26 cellular contexts compared by ENCODE assay signal in the genomic region with DNA sequence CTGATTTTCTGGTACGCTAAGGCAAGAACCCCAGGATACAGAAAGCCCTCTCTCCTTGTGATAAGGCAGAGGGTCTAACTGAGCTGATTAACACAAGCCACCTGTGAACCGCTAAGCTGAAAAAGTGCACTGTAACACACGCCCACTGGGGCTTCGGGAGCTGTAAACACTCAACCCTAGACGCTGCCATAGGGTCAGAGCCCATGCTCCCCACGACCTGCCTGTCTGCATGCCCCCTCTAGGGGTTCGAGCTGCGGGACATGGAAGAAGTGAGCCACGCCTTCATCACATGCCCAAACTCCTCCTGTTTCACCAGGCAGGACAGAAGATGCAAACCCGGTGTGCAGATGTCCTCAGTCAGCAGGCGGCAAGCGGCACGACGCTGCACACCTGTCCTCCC.
"Had no signal": no experiment of that assay in that cellular context is flagged by ENCODE, and none has a peak within 500 bp of the region (broad histone marks: within the 10 kb centered on the region; RNA-seq: fewer than 3 reads in every experiment).

No MANE protein-coding gene starts in this region.

- H3K4me1 Mint-ChIP-seq: activated naive CD8-positive, alpha-beta T cell treated with anti-CD3 and anti-CD28 coated beads, Interleukin-2, amount 50 U/mL, for 24 hours; brain had no signal

- H3K36me3 Mint-ChIP-seq: activated naive CD4-positive, alpha-beta T cell treated with anti-CD3 and anti-CD28 coated beads, Interleukin-2, amount 50 U/mL, for 72 hours; brain had no signal

- H3K27ac Mint-ChIP-seq: activated CD8-positive, alpha-beta T cell treated with anti-CD3 and anti-CD28 coated beads, Interleukin-2, amount 10 ng/mL, durations not matched to agents 7 days and 5 days; activated naive CD8-positive, alpha-beta T cell treated with anti-CD3 and anti-CD28 coated beads, Interleukin-2, amount 50 U/mL, for 24 hours; brain; T-helper 1 cell treated with Interleukin-12 subunit alpha and Interleukin-12 subunit beta and Interleukin-4 antibody, amounts not matched to agents 30 μg/mL and 1 μg/mL, for 36 hours had no signal

- H3K27me3 Mint-ChIP-seq: activated naive CD8-positive, alpha-beta T cell treated with anti-CD3 and anti-CD28 coated beads, Interleukin-2, amount 50 U/mL, for 24 hours; brain had no signal

- H3K27me3 ChIP-seq: cardiac muscle cell, MG63 had no signal

- DNase-seq: activated CD4-positive, alpha-beta T cell treated with anti-CD3 and anti-CD28 coated beads for 48 hours; activated CD4-positive, alpha-beta T cell treated with anti-CD3 and anti-CD28 coated beads, Interleukin-2, amount 50 U/mL, for 4 hours; activated CD4-positive, CD25-positive, alpha-beta regulatory T cell treated with anti-CD3 and anti-CD28 coated beads, Interleukin-2, amount 50 U/mL, for 72 hours; activated CD8-positive, alpha-beta memory T cell treated with anti-CD3 and anti-CD28 coated beads, Interleukin-2, amount 50 U/mL, for 48 hours; activated CD8-positive, alpha-beta T cell treated with anti-CD3 and anti-CD28 coated beads, Interleukin-2, amount 10 ng/mL, durations not matched to agents 7 days and 5 days; activated naive CD4-positive, alpha-beta T cell; activated naive CD8-positive, alpha-beta T cell treated with anti-CD3 and anti-CD28 coated beads, Interleukin-2, amount 50 U/mL, for 24 hours; activated T-cell treated with anti-CD3 and anti-CD28 coated beads, Interleukin-2, amount 50 U/mL, for 1 hour; amygdala; MG63; MV-4-11; NCI-H1105; NCI-H1436; NCI-H1694 treated with DMSO at 0.1 percent for 48 hours; NCI-H2029 treated with DMSO at 0.1 percent for 48 hours; NCI-H2227 treated with DMSO at 0.1 percent for 48 hours; NCI-H446 treated with DMSO at 0.1 percent for 48 hours; NCI-H526 treated with DMSO at 0.1 percent for 48 hours; PC-3; SHP77 treated with DMSO at 0.1 percent for 48 hours had no signal

- H3K4me3 Mint-ChIP-seq: activated CD8-positive, alpha-beta T cell treated with anti-CD3 and anti-CD28 coated beads, Interleukin-2, amount 10 ng/mL, durations not matched to agents 7 days and 5 days; activated naive CD8-positive, alpha-beta T cell treated with anti-CD3 and anti-CD28 coated beads, Interleukin-2, amount 50 U/mL, for 24 hours; brain; T-helper 1 cell treated with Interleukin-12 subunit alpha and Interleukin-12 subunit beta and Interleukin-4 antibody, amounts not matched to agents 30 μg/mL and 1 μg/mL, for 36 hours had no signal

- H3K36me3 ChIP-seq: cardiac muscle cell, MG63 had no signal

- FAIRE-seq: astrocyte, RCC 7860 had no signal

- H3K4me3 ChIP-seq: cardiac muscle cell, MG63 had no signal
